In genomic region chr13:90445179-90445578, GRCh38 we compare ENCODE assay signal across 11 cellular contexts.
DNase-seq lines count a peak whose midpoint lies in the region; ATAC-seq and TF ChIP-seq lines count a peak whose summit lies in the region.
"Had no signal": no experiment of that assay in that cellular context is flagged by ENCODE, and none has a peak within 500 bp of the region (broad histone marks: within the 10 kb centered on the region; RNA-seq: fewer than 3 reads in every experiment).

No MANE protein-coding gene starts in this region.

- CTCF ChIA-PET in AG04449 (lab: Yijun Ruan, JAX) (interaction anchor here (1.6 kb wide), 1 partner anchor 11 kb away, joined by 4 read pairs; no protein-coding TSS in a partner anchor), mammary epithelial cell (lab: Charles Lee; ENCODE audit: low non-redundant PET) (interaction anchor here (0.6 kb wide), 1 partner anchor 980 kb away, joined by 3 read pairs; no protein-coding TSS in a partner anchor)

- BruUV-seq in mammary epithelial cell (replicated peaks; lab: Mats Ljungman, UMichigan) = no TSS peak

- no peaks in the 10 kb centered on the region for H3K27me3 ChIP-seq in mammary epithelial cell (ENCODE audit: insufficient read depth, low read length)

- intact Hi-C loops in mammary epithelial cell (cut with micrococcal nuclease) = loop anchor here (2.0 kb wide), 1 partner anchor 40 kb away; no protein-coding TSS in a partner anchor

- no peaks in the 10 kb centered on the region for H3K79me2 ChIP-seq in mammary epithelial cell (ENCODE audit: insufficient read depth, low read length)

- H3K9ac ChIP-seq in mammary epithelial cell (ENCODE audit: insufficient read depth, low read length) = no peak overlapping the region

- H3K4me3 ChIP-seq in AG04449 (ENCODE audit: low read depth, low read length) = no peak overlapping the region
- H3K4me3 ChIP-seq in mammary epithelial cell (replicated peaks in 1 of 3; ENCODE audit: insufficient read depth in 1 of 3, low read depth in 2 of 3, low read length in 3 of 3) = no peak overlapping the region

- H3K27ac ChIP-seq in mammary epithelial cell (ENCODE audit: insufficient read depth, low read depth, low read length) = peak overlapping the region; percentile 42

- POLR2A ChIA-PET in AG04449 (lab: Yijun Ruan, JAX) = interaction anchor here (1.1 kb wide), 1 partner anchor 29 kb away, joined by 5 read pairs; no protein-coding TSS in a partner anchor

- no peak for TF ChIP-seq CTCF in AG04449 (IDR thresholded peaks at IDR 0.05; ENCODE audit: insufficient read depth, low read length, missing control alignments)
- no peak for TF ChIP-seq CTCF in mammary epithelial cell (conservative IDR thresholded peaks at IDR 0.05 in 1 of 2, IDR thresholded peaks at IDR 0.05 in 1 of 2; ENCODE audit: extremely low read depth in 1 of 2, insufficient read depth in 1 of 2, low read depth in 1 of 2, low read length in 2 of 2)

- DNase-seq in AG04449 (ENCODE audit: low read depth, low spot score) = peak; percentile 73
- peak; percentile 84 for DNase-seq in HT1080 (ENCODE audit: low read depth)
- peak; percentile 80 for DNase-seq in mammary epithelial cell
- DNase-seq in kidney tubule cell (ENCODE audit: low spot score) = peak; percentile 95
- no peak for DNase-seq in KBM-7
- no peak for DNase-seq in germinal center (ENCODE audit: low spot score)
- DNase-seq in Kasumi-1 (lab: John Stamatoyannopoulos, UW) = no peak
- DNase-seq: NCI-H2029 treated with DMSO at 0.1 percent for 48 hours; stimulated activated CD4-positive, alpha-beta T cell treated with anti-CD3 and anti-CD28 coated beads, Interleukin-12 subunit alpha, Interleukin-12 subunit beta, amount 100 ng/mL, for 4 hours; T-helper 9 cell had no signal

- dilution Hi-C loops in mammary epithelial cell (cut with HindIII; ENCODE audit: low sequenced_read_pairs) = no loop called here

- H3K4me2 ChIP-seq in mammary epithelial cell (ENCODE audit: insufficient read depth, low read depth, low read length) = peak overlapping the region; percentile 45

- in situ Hi-C loops in mammary epithelial cell (cut with MboI; ENCODE audit: low sequenced_read_pairs in 2 of 2) = no loop called here
- in situ Hi-C loops in KBM-7 (cut with MboI; ENCODE audit: low pct_unique_long_range_greater_than_20kb, low sequenced_read_pairs) = no loop called here

- no peak for ATAC-seq in GM21825 (IDR thresholded peaks at IDR 0.05; ENCODE audit: unreplicated experiment)

- no peaks in the 10 kb centered on the region for H3K9me3 ChIP-seq in mammary epithelial cell (replicated peaks; ENCODE audit: insufficient read depth, low read length)

- no peaks in the 10 kb centered on the region for H3K36me3 ChIP-seq in mammary epithelial cell (ENCODE audit: insufficient read depth, low read length)

- 4% methylated on average over 2 of the region's 2 CpGs for WGBS in mammary epithelial cell (ENCODE audit: low coverage, missing lambda C conversion rate)

- H3K4me1 ChIP-seq in mammary epithelial cell (ENCODE audit: insufficient read depth, low read length) = peaks cover 28% of the 10 kb centered on the region

- no peaks in the 10 kb centered on the region for H4K20me1 ChIP-seq in mammary epithelial cell (ENCODE audit: insufficient read depth, low read length)

- H2AFZ ChIP-seq in mammary epithelial cell (ENCODE audit: low read depth, low read length) = peak overlapping the region; percentile 63

Comparison
In these comparisons a context has a peak if more than half of its experiments do, and no peak if none do; other contexts are left out.
1. DNase-seq: peak in AG04449 (single experiment), HT1080 (single experiment), mammary epithelial cell (single experiment) and kidney tubule cell (single experiment); none in KBM-7 (single experiment), germinal center (single experiment) and Kasumi-1 (0 of 2).